ENCODE assay signal across 10 cellular contexts in genomic region chr15:41581110-41581509, GRCh38. TPM values are rescaled to one million over a fixed set of nuclear protein-coding genes. Genes with fewer than 3 reads are reported as not detected.
A peak's percentile ranks its signal among the peaks of the same experiment; 100 is the strongest.
DNase-seq lines count a peak whose midpoint lies in the region; ATAC-seq and TF ChIP-seq lines count a peak whose summit lies in the region.
"Had no signal": no experiment of that assay in that cellular context is flagged by ENCODE, and none has a peak within 500 bp of the region (broad histone marks: within the 10 kb centered on the region; RNA-seq: fewer than 3 reads in every experiment).

No MANE protein-coding gene starts in this region.

- WGBS in aorta, 2 donors, result 87 to 97% methylated on average over 2 of the region's 2 CpGs

- intact Hi-C loops in aorta (cut with DNase I), result no loop called here

- H3K9me3 ChIP-seq in aorta (ENCODE audit: control insufficient read depth, low read length), result no peaks in the 10 kb centered on the region

- no peak for ATAC-seq in aorta (ENCODE audit: low FRiP score)
- ATAC-seq: stimulated activated naive B cell treated with anti-CD40 and anti-IgM and Interleukin-4, amounts not matched to agents 10 μg/mL and 1 μg/mL and 100 μg/mL, for 72 hours had no signal

- CTCF ChIA-PET in BJ (lab: Yijun Ruan, JAX), result interaction anchor here (0.7 to 1.7 kb wide), 5 partner anchors 10 to 145 kb away, joined by 3 to 4 read pairs (median 3); no protein-coding TSS in a partner anchor

- no peaks in the 10 kb centered on the region for H3K4me1 ChIP-seq in aorta (ENCODE audit: control insufficient read depth in 1 of 2, insufficient read depth in 2 of 2, low read length in 2 of 2)

- H3K4me3 ChIP-seq in BJ (ENCODE audit: low read depth, low read length), result no peak overlapping the region
- H3K4me3 ChIP-seq in GM12875 (ENCODE audit: low read depth, low read length), result no peak overlapping the region
- H3K4me3 ChIP-seq in fibroblast of villous mesenchyme (ENCODE audit: low read depth, low read length), result no peak overlapping the region
- H3K4me3 ChIP-seq in aorta (ENCODE audit: low read length in 2 of 2), result no peak overlapping the region

- no peak overlapping the region for H3K27ac ChIP-seq in aorta (ENCODE audit: low read depth in 1 of 2, low read length in 2 of 2)

- no peaks in the 10 kb centered on the region for H3K27me3 ChIP-seq in BJ (ENCODE audit: control insufficient read depth, insufficient read depth, low read length)
- H3K27me3 ChIP-seq in aorta (ENCODE audit: control insufficient read depth in 1 of 2, insufficient read depth in 2 of 2, low read length in 1 of 2), result no peaks in the 10 kb centered on the region

- TF ChIP-seq CTCF in BJ (IDR thresholded peaks at IDR 0.05; ENCODE audit: insufficient read depth, low read depth, low read length), result peak; percentile 10; the same call in 1 of the 2 replicates
- 0 out of 2 replicates have a peak, but pooled peaks have one; percentile 6 for TF ChIP-seq CTCF in GM12875 (IDR thresholded peaks at IDR 0.05; ENCODE audit: borderline replicate concordance, insufficient read depth, low read depth, low read length)
- peak; percentile 11 for TF ChIP-seq CTCF in fibroblast of villous mesenchyme (IDR thresholded peaks at IDR 0.05; ENCODE audit: insufficient read depth, low read depth, low read length)

- POLR2A ChIA-PET in BJ (lab: Charles Lee), result no interaction called here

- no peak for DNase-seq in BJ (ENCODE audit: low read depth)
- DNase-seq in RPMI8226, result peak; percentile 44
- DNase-seq in fibroblast of villous mesenchyme (ENCODE audit: low read depth), result no peak
- no peak for DNase-seq in hepatic stellate cell (ENCODE audit: low spot score)
- no peak for DNase-seq in COR-L47 (lab: John Stamatoyannopoulos, UW)
- no peak for DNase-seq in activated effector memory CD4-positive, alpha-beta T cell treated with Interleukin-2 at 50 U/mL for 16 hours
- no peak for DNase-seq in aorta
- DNase-seq: hippocampal formation; stimulated activated naive B cell treated with anti-CD40 and anti-IgM and Interleukin-4, amounts not matched to agents 10 μg/mL and 1 μg/mL and 100 μg/mL, for 72 hours had no signal

- no peaks in the 10 kb centered on the region for H3K36me3 ChIP-seq in BJ (ENCODE audit: control insufficient read depth, insufficient read depth, low read length)
- no peaks in the 10 kb centered on the region for H3K36me3 ChIP-seq in aorta (ENCODE audit: control insufficient read depth in 1 of 2, insufficient read depth in 2 of 2, low read length in 1 of 2)

RNA-seq across cellular contexts. Expression of gene TYRO3, which starts 22.1 kb away (rescaled TPM):
- polyA plus RNA-seq in BJ (2011; rRNA removed), result 13.5 and 18.8 TPM in 2 replicates
- 28.9 and 40.9 TPM in 2 replicates for polyA minus RNA-seq in BJ (2011; rRNA and poly(A)+ RNA removed)
- total RNA-seq in fibroblast of villous mesenchyme, result 13.8 and 14.5 TPM in 2 replicates
- 1 to 10 TPM; 6.0 to 9.8 TPM for total RNA-seq in aorta
- polyA plus RNA-seq in aorta, result 1 to 10 TPM; 3.4 to 4.5 TPM

RNA-seq across cellular contexts. Expression of gene RPAP1, which starts 37.1 kb away (rescaled TPM):
- polyA plus RNA-seq in BJ (2011; rRNA removed), result 6.4 and 14.2 TPM in 2 replicates
- polyA minus RNA-seq in BJ (2011; rRNA and poly(A)+ RNA removed), result 11.3 and 14.3 TPM in 2 replicates
- 14.8 and 26.8 TPM in 2 replicates for total RNA-seq in fibroblast of villous mesenchyme
- total RNA-seq in aorta, result 10 to 100 TPM; 19.9 to 27.5 TPM
- polyA plus RNA-seq in aorta, result 1 to 10 TPM; 7.5 to 8.6 TPM
